Comparison of ENCODE assay signal across 18 cellular contexts in the genomic region with DNA sequence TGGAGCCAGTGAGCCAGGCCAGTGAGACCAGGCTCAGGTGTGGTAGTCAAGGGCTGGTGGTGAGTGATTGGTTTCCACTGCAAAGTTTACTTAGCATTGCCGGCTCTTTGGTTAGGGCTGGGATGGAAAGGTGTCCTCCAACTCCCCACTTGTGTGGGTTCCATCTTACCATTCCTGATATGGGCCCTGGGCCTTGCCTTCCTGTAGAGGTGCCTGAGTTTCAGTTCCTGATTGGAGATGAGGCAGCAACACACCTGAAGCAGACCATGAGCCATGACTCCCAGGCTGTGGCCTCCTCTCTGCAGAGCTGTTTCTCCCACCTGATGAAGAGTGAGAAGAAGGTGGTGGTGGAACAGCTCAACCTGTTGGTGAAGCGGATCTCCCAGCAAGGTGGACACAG. TPM values are rescaled to one million over a fixed set of nuclear protein-coding genes. Genes with fewer than 3 reads are reported as not detected.
A peak's percentile ranks its signal among the peaks of the same experiment; 100 is the strongest.
DNase-seq lines count a peak whose midpoint lies in the region; ATAC-seq and TF ChIP-seq lines count a peak whose summit lies in the region.
"Had no signal": no experiment of that assay in that cellular context is flagged by ENCODE, and none has a peak within 500 bp of the region (broad histone marks: within the 10 kb centered on the region; RNA-seq: fewer than 3 reads in every experiment).

No MANE protein-coding gene starts in this region.

- no peak for DNase-seq in activated CD8-positive, alpha-beta memory T cell treated with anti-CD3 and anti-CD28 coated beads, Interleukin-2, amount 10 ng/mL, durations not matched to agents 7 days and 5 days
- DNase-seq in activated CD8-positive, alpha-beta memory T cell treated with anti-CD3 and anti-CD28 coated beads, Interleukin-2, amount 50 U/mL, for 48 hours, result no peak
- DNase-seq in MM.1S (no peak), medulla oblongata (ENCODE audit: extremely low spot score) (no peak), NCI-H446 treated with DMSO at 0.1 percent for 48 hours (lab: John Stamatoyannopoulos, UW) (no peak)
- no peak for DNase-seq in activated naive CD8-positive, alpha-beta T cell treated with anti-CD3 and anti-CD28 coated beads for 36 hours
- DNase-seq in naive thymus-derived CD8-positive, alpha-beta T cell, result no peak
- DNase-seq: kidney glomerular epithelial cell; NCI-H1694 treated with DMSO at 0.1 percent for 48 hours; NCI-H2227 treated with DMSO at 0.1 percent for 48 hours; stimulated activated CD8-positive, alpha-beta memory T cell treated with anti-CD3 and anti-CD28 coated beads, Interleukin-4, amount 100 ng/mL, for 48 hours had no signal

- no peaks in the 10 kb centered on the region for H3K27me3 ChIP-seq in MM.1S (replicated peaks; ENCODE audit: insufficient read depth, low read length)
- H3K27me3 ChIP-seq: gastroesophageal sphincter, Peyer's patch had no signal

- H3K4me2 ChIP-seq in MM.1S (ENCODE audit: low read depth, low read length), result no peak overlapping the region
- H3K4me2 ChIP-seq: smooth muscle cell had no signal

- peaks cover 33% of the 10 kb centered on the region for H3K36me3 Mint-ChIP-seq in activated CD8-positive, alpha-beta memory T cell treated with anti-CD3 and anti-CD28 coated beads, Interleukin-2, amount 10 ng/mL, durations not matched to agents 7 days and 5 days
- H3K36me3 Mint-ChIP-seq in activated naive CD8-positive, alpha-beta T cell treated with anti-CD3 and anti-CD28 coated beads for 36 hours, result peaks cover 31% of the 10 kb centered on the region
- peaks cover 6 to 14% (median 6%) of the 10 kb centered on the region in 3 donors for H3K36me3 Mint-ChIP-seq in naive thymus-derived CD8-positive, alpha-beta T cell

- no peaks in the 10 kb centered on the region for H3K9me3 Mint-ChIP-seq in activated CD8-positive, alpha-beta memory T cell treated with anti-CD3 and anti-CD28 coated beads, Interleukin-2, amount 10 ng/mL, durations not matched to agents 7 days and 5 days (ENCODE audit: low read depth)
- H3K9me3 Mint-ChIP-seq in activated naive CD8-positive, alpha-beta T cell treated with anti-CD3 and anti-CD28 coated beads for 36 hours, result no peaks in the 10 kb centered on the region
- H3K9me3 Mint-ChIP-seq in naive thymus-derived CD8-positive, alpha-beta T cell, result no peaks in the 10 kb centered on the region
- H3K9me3 Mint-ChIP-seq: CD14-positive monocyte, mesothelial cell of epicardium had no signal

- peaks cover 26% of the 10 kb centered on the region for H3K4me1 ChIP-seq in MM.1S (ENCODE audit: low read length)

- H3K4me1 Mint-ChIP-seq in activated CD8-positive, alpha-beta memory T cell treated with anti-CD3 and anti-CD28 coated beads, Interleukin-2, amount 10 ng/mL, durations not matched to agents 7 days and 5 days, result peaks cover 51% of the 10 kb centered on the region
- H3K4me1 Mint-ChIP-seq in activated naive CD8-positive, alpha-beta T cell treated with anti-CD3 and anti-CD28 coated beads for 36 hours, result peaks cover 34% of the 10 kb centered on the region
- H3K4me1 Mint-ChIP-seq in naive thymus-derived CD8-positive, alpha-beta T cell, result peaks cover 19 to 58% (median 55%) of the 10 kb centered on the region in 4 donors

- H3K9ac ChIP-seq in MM.1S (ENCODE audit: low read length), result no peak overlapping the region

- peak overlapping the region; percentile 53; the same call in 1 of the 2 replicates for H3K27ac ChIP-seq in MM.1S (ENCODE audit: low read length)
- H3K27ac ChIP-seq: gastroesophageal sphincter had no signal

- H3K9me2 ChIP-seq in MM.1S (replicated peaks; ENCODE audit: insufficient read depth, low read length), result no peaks in the 10 kb centered on the region

- no peak for TF ChIP-seq CTCF in MM.1S (IDR thresholded peaks at IDR 0.05; ENCODE audit: low read length)

- H3K27ac Mint-ChIP-seq in activated CD8-positive, alpha-beta memory T cell treated with anti-CD3 and anti-CD28 coated beads, Interleukin-2, amount 10 ng/mL, durations not matched to agents 7 days and 5 days, result peak overlapping the region; percentile 94
- H3K27ac Mint-ChIP-seq in activated naive CD8-positive, alpha-beta T cell treated with anti-CD3 and anti-CD28 coated beads for 36 hours, result peak overlapping the region; percentile 27
- peak overlapping the region; percentile 96 to 99 (median 98) for H3K27ac Mint-ChIP-seq in naive thymus-derived CD8-positive, alpha-beta T cell
- H3K27ac Mint-ChIP-seq: mesothelial cell of epicardium had no signal

- no peaks in the 10 kb centered on the region for H3K27me3 Mint-ChIP-seq in activated CD8-positive, alpha-beta memory T cell treated with anti-CD3 and anti-CD28 coated beads, Interleukin-2, amount 10 ng/mL, durations not matched to agents 7 days and 5 days
- no peaks in the 10 kb centered on the region for H3K27me3 Mint-ChIP-seq in activated naive CD8-positive, alpha-beta T cell treated with anti-CD3 and anti-CD28 coated beads for 36 hours
- no peaks in the 10 kb centered on the region for H3K27me3 Mint-ChIP-seq in naive thymus-derived CD8-positive, alpha-beta T cell

- POLR2A ChIA-PET in naive thymus-derived CD8-positive, alpha-beta T cell (lab: Charles Lee), result interaction anchor here (1.3 to 2.9 kb wide), 6 partner anchors 9 to 93 kb away, joined by 4 to 28 read pairs (median 10); partner anchors contain the start of genes FAM219B, SCAMP2 and ULK3

- H3K4me3 ChIP-seq in MM.1S (ENCODE audit: low read length), result no peak overlapping the region
- H3K4me3 ChIP-seq: gastroesophageal sphincter, HAP-1, Peyer's patch, smooth muscle cell had no signal

- no peak overlapping the region for H3K4me3 Mint-ChIP-seq in activated CD8-positive, alpha-beta memory T cell treated with anti-CD3 and anti-CD28 coated beads, Interleukin-2, amount 10 ng/mL, durations not matched to agents 7 days and 5 days
- H3K4me3 Mint-ChIP-seq in activated naive CD8-positive, alpha-beta T cell treated with anti-CD3 and anti-CD28 coated beads for 36 hours, result no peak overlapping the region
- peak overlapping the region in 4 of 10 donors; percentile 37 to 89 (median 70) for H3K4me3 Mint-ChIP-seq in naive thymus-derived CD8-positive, alpha-beta T cell
- H3K4me3 Mint-ChIP-seq: CD14-positive monocyte, mesothelial cell of epicardium had no signal

- no peaks in the 10 kb centered on the region for H3K9me3 ChIP-seq in MM.1S (replicated peaks; ENCODE audit: insufficient read depth, low read length)
- H3K9me3 ChIP-seq: gastroesophageal sphincter, HAP-1, Peyer's patch had no signal

- no peaks in the 10 kb centered on the region for H3F3A ChIP-seq in MM.1S (ENCODE audit: insufficient read depth, low read length)

- no peaks in the 10 kb centered on the region for H3K36me3 ChIP-seq in MM.1S (replicated peaks; ENCODE audit: insufficient read depth, low read length)

- CTCF ChIA-PET in activated CD8-positive, alpha-beta memory T cell treated with anti-CD3 and anti-CD28 coated beads, Interleukin-2, amount 10 ng/mL, durations not matched to agents 7 days and 5 days (lab: Charles Lee), result interaction anchor here (1.3 to 6.1 kb wide), 5 partner anchors 7 to 35 kb away, joined by 3 to 43 read pairs (median 10); partner anchors contain the start of gene FAM219B

- no peaks in the 10 kb centered on the region for H4K20me1 ChIP-seq in MM.1S (ENCODE audit: insufficient read depth, low read length)

- no peak overlapping the region for H2AFZ ChIP-seq in MM.1S (ENCODE audit: low read length)

- peaks cover 9% of the 10 kb centered on the region; the same call in 1 of the 2 replicates for H3K79me2 ChIP-seq in MM.1S (ENCODE audit: low read length)

- ATAC-seq in activated CD8-positive, alpha-beta memory T cell treated with anti-CD3 and anti-CD28 coated beads, Interleukin-2, amount 10 ng/mL, durations not matched to agents 7 days and 5 days, result no peak
- ATAC-seq in naive thymus-derived CD8-positive, alpha-beta T cell, result no peak
- ATAC-seq in HG03097 (IDR thresholded peaks at IDR 0.05; ENCODE audit: low FRiP score, unreplicated experiment), result no peak
- ATAC-seq: gastroesophageal sphincter had no signal

RNA-seq across cellular contexts. Expression of gene MPI, which starts 3.1 kb away (rescaled TPM):
- 10 to 100 TPM; 52.8 to 59.0 TPM for total RNA-seq in activated CD8-positive, alpha-beta memory T cell treated with anti-CD3 and anti-CD28 coated beads, Interleukin-2, amount 10 ng/mL, durations not matched to agents 7 days and 5 days
- total RNA-seq in activated naive CD8-positive, alpha-beta T cell treated with anti-CD3 and anti-CD28 coated beads for 36 hours, result 10 to 100 TPM; 71.4 to 73.2 TPM
- total RNA-seq in naive thymus-derived CD8-positive, alpha-beta T cell, result 10 to 100 TPM; 74.3 to 77.4 TPM
- 10 to 100 TPM; 80.5 to 85.6 (median 85.3) TPM for polyA plus RNA-seq in naive thymus-derived CD8-positive, alpha-beta T cell

RNA-seq across cellular contexts. Expression of gene FAM219B, which starts 13.7 kb away (rescaled TPM):
- 100 to 1,000 TPM in 1 of 2 experiments, 10 to 100 TPM in 1; 95.2 to 119 TPM for total RNA-seq in activated CD8-positive, alpha-beta memory T cell treated with anti-CD3 and anti-CD28 coated beads, Interleukin-2, amount 10 ng/mL, durations not matched to agents 7 days and 5 days
- 10 to 100 TPM; 31.5 to 37.6 TPM for total RNA-seq in activated naive CD8-positive, alpha-beta T cell treated with anti-CD3 and anti-CD28 coated beads for 36 hours
- 10 to 100 TPM; 80.2 to 91.5 TPM for total RNA-seq in naive thymus-derived CD8-positive, alpha-beta T cell
- polyA plus RNA-seq in naive thymus-derived CD8-positive, alpha-beta T cell, result 10 to 100 TPM; 18.8 to 22.3 (median 20.7) TPM

RNA-seq across cellular contexts. Expression of gene SCAMP2, which starts 19.8 kb away (rescaled TPM):
- 100 to 1,000 TPM; 108 to 115 TPM for total RNA-seq in activated CD8-positive, alpha-beta memory T cell treated with anti-CD3 and anti-CD28 coated beads, Interleukin-2, amount 10 ng/mL, durations not matched to agents 7 days and 5 days
- 10 to 100 TPM; 57.5 to 59.6 TPM for total RNA-seq in activated naive CD8-positive, alpha-beta T cell treated with anti-CD3 and anti-CD28 coated beads for 36 hours
- 100 to 1,000 TPM; 113 to 117 TPM for total RNA-seq in naive thymus-derived CD8-positive, alpha-beta T cell
- 100 to 1,000 TPM; 109 to 121 (median 119) TPM for polyA plus RNA-seq in naive thymus-derived CD8-positive, alpha-beta T cell

RNA-seq across cellular contexts. Expression of gene COX5A, which starts 44.9 kb away (rescaled TPM):
- 100 to 1,000 TPM; 322 to 326 TPM for total RNA-seq in activated CD8-positive, alpha-beta memory T cell treated with anti-CD3 and anti-CD28 coated beads, Interleukin-2, amount 10 ng/mL, durations not matched to agents 7 days and 5 days
- total RNA-seq in activated naive CD8-positive, alpha-beta T cell treated with anti-CD3 and anti-CD28 coated beads for 36 hours, result 100 to 1,000 TPM; 352 to 363 TPM
- 10 to 100 TPM; 60.0 to 66.0 TPM for total RNA-seq in naive thymus-derived CD8-positive, alpha-beta T cell
- 100 to 1,000 TPM; 268 to 362 (median 276) TPM for polyA plus RNA-seq in naive thymus-derived CD8-positive, alpha-beta T cell

RNA-seq across cellular contexts. Expression of gene ULK3, which starts 50.0 kb away (rescaled TPM):
- total RNA-seq in activated CD8-positive, alpha-beta memory T cell treated with anti-CD3 and anti-CD28 coated beads, Interleukin-2, amount 10 ng/mL, durations not matched to agents 7 days and 5 days, result 10 to 100 TPM; 48.5 to 58.6 TPM
- 10 to 100 TPM; 41.1 to 49.9 TPM for total RNA-seq in activated naive CD8-positive, alpha-beta T cell treated with anti-CD3 and anti-CD28 coated beads for 36 hours
- 10 to 100 TPM; 82.8 to 83.6 TPM for total RNA-seq in naive thymus-derived CD8-positive, alpha-beta T cell
- polyA plus RNA-seq in naive thymus-derived CD8-positive, alpha-beta T cell, result 10 to 100 TPM; 16.3 to 32.2 (median 16.6) TPM

Comparison
In these comparisons a context has a peak if more than half of its experiments do, and no peak if none do; other contexts are left out.
1. H3K27ac Mint-ChIP-seq: peak in every context shown above with its lines; median percentile 98 in naive thymus-derived CD8-positive, alpha-beta T cell; 94 in activated CD8-positive, alpha-beta memory T cell treated with anti-CD3 and anti-CD28 coated beads, Interleukin-2, amount 10 ng/mL, durations not matched to agents 7 days and 5 days; 27 in activated naive CD8-positive, alpha-beta T cell treated with anti-CD3 and anti-CD28 coated beads for 36 hours.